In genomic region chr2:184004945-184005672, GRCh38 we compare ENCODE assay signal across 11 cellular contexts.
DNase-seq lines count a peak whose midpoint lies in the region; ATAC-seq and TF ChIP-seq lines count a peak whose summit lies in the region.
"Had no signal": no experiment of that assay in that cellular context is flagged by ENCODE, and none has a peak within 500 bp of the region (broad histone marks: within the 10 kb centered on the region; RNA-seq: fewer than 3 reads in every experiment).

No MANE protein-coding gene starts in this region.

- no peaks in the 10 kb centered on the region for H3K4me1 Mint-ChIP-seq in H9

- TF ChIP-seq CTCF in right atrium auricular region (IDR thresholded peaks at IDR 0.05) = no peak
- no peak for TF ChIP-seq CTCF in thyroid gland (IDR thresholded peaks at IDR 0.05)
- no peak for TF ChIP-seq CTCF in H9 (conservative IDR thresholded peaks at IDR 0.05)

- H2BK20ac ChIP-seq in H9 (ENCODE audit: low read depth, low read length, poor library complexity, severe bottlenecking) = no peak overlapping the region

- H4K8ac ChIP-seq in H9 (replicated peaks; ENCODE audit: insufficient read length, low read depth, low read length) = no peak overlapping the region

- H3K4me3 Mint-ChIP-seq in H9 = no peak overlapping the region

- no peak overlapping the region for H3K18ac ChIP-seq in H9 (ENCODE audit: insufficient read length, low read depth, low read length)

- no peaks in the 10 kb centered on the region for H4K20me1 ChIP-seq in H9 (ENCODE audit: control insufficient read depth, insufficient read depth, insufficient read length)

- H3K36me3 ChIP-seq in right atrium auricular region (no peaks in the 10 kb centered on the region), thyroid gland (no peaks in the 10 kb centered on the region)

- H4K5ac ChIP-seq in H9 (ENCODE audit: insufficient read length, low read depth, low read length) = no peak overlapping the region

- no peak overlapping the region for H2BK5ac ChIP-seq in H9 (ENCODE audit: insufficient read length, low read length)

- DNase-seq in left ventricle myocardium superior (no peak), right atrium auricular region (ENCODE audit: low spot score) (no peak), NCI-H1694 treated with DMSO at 0.1 percent for 48 hours (lab: John Stamatoyannopoulos, UW) (peak; percentile 89), thyroid gland (no peak), H9 (no peak), HuH-7.5 (ENCODE audit: low spot score) (no peak), kidney glomerular epithelial cell (lab: John Stamatoyannopoulos, UW) (no peak)
- DNase-seq: activated CD4-positive, alpha-beta T cell treated with anti-CD3 and anti-CD28 coated beads for 1 hour; midbrain; testis had no signal

- no peaks in the 10 kb centered on the region for H3K23me2 ChIP-seq in H9 (ENCODE audit: insufficient read length, low read depth, low read length, poor library complexity, severe bottlenecking)

- no peak overlapping the region for H2BK120ac ChIP-seq in H9 (ENCODE audit: low read depth, low read length, poor library complexity, severe bottlenecking)

- H3K23ac ChIP-seq in H9 (ENCODE audit: insufficient read length, low read depth, low read length) = no peak overlapping the region

- no peak overlapping the region for H2BK12ac ChIP-seq in H9 (ENCODE audit: insufficient read length, low read depth, low read length)

- no peaks in the 10 kb centered on the region for H3K4me1 ChIP-seq in right atrium auricular region
- H3K4me1 ChIP-seq in thyroid gland = peaks cover 31 to 35% of the 10 kb centered on the region in 2 donors
- no peaks in the 10 kb centered on the region for H3K4me1 ChIP-seq in H9 (ENCODE audit: insufficient read depth, low read length)
- H3K4me1 ChIP-seq: testis had no signal

- H3K56ac ChIP-seq in H9 (ENCODE audit: insufficient read length, low read depth, low read length) = no peak overlapping the region

- H3K27me3 ChIP-seq in right atrium auricular region (no peaks in the 10 kb centered on the region), thyroid gland (no peaks in the 10 kb centered on the region), H9 (ENCODE audit: insufficient read depth, low read length) (no peaks in the 10 kb centered on the region)
- H3K27me3 ChIP-seq: testis had no signal

- H3K9ac ChIP-seq in H9 (ENCODE audit: extremely low read depth, insufficient read length, low read length) = no peak overlapping the region

- H3K9me3 ChIP-seq in right atrium auricular region = no peaks in the 10 kb centered on the region
- H3K9me3 ChIP-seq in thyroid gland = no peaks in the 10 kb centered on the region
- no peaks in the 10 kb centered on the region for H3K9me3 ChIP-seq in H9 (ENCODE audit: control insufficient read depth, low read depth, low read length)
- H3K9me3 ChIP-seq: testis had no signal

- no peaks in the 10 kb centered on the region for H3K9me3 Mint-ChIP-seq in H9

- H3K27ac Mint-ChIP-seq in H9 = no peak overlapping the region

- H3K4ac ChIP-seq in H9 (ENCODE audit: low read depth, low read length) = no peak overlapping the region

- no peak overlapping the region for H2BK15ac ChIP-seq in H9 (ENCODE audit: low read depth, low read length)

- no peak overlapping the region for H2AK5ac ChIP-seq in H9 (ENCODE audit: insufficient read length, low read length)

- no peak overlapping the region for H3K4me2 ChIP-seq in H9 (ENCODE audit: insufficient read depth, insufficient read length, low read length)

- TF ChIP-seq POLR2A in thyroid gland (IDR thresholded peaks at IDR 0.05) = no peak

- no peaks in the 10 kb centered on the region for H3K27me3 Mint-ChIP-seq in H9 (ENCODE audit: low read depth)

- H3K4me3 ChIP-seq in right atrium auricular region (no peak overlapping the region), thyroid gland (replicated peaks in 1 of 3) (no peak overlapping the region)
- H3K4me3 ChIP-seq: testis had no signal

- no peaks in the 10 kb centered on the region for H3K79me2 ChIP-seq in H9 (ENCODE audit: insufficient read depth, low read length)

- no peak overlapping the region for H3K14ac ChIP-seq in H9 (ENCODE audit: insufficient read depth, low read length)

- H3K27ac ChIP-seq in right atrium auricular region = no peak overlapping the region
- H3K27ac ChIP-seq in thyroid gland = peak overlapping the region in 2 of 3 donors; percentile 54 to 75
- no peak overlapping the region for H3K27ac ChIP-seq in H9 (ENCODE audit: insufficient read length, low read depth, low read length)
- H3K27ac ChIP-seq: testis had no signal

- H3T11ph ChIP-seq in H9 (ENCODE audit: low read length) = no peak overlapping the region

- intact Hi-C loops in left ventricle myocardium superior (cut with micrococcal nuclease) (no loop called here), thyroid gland (cut with DNase I) (no loop called here)

- no peak overlapping the region for H4K91ac ChIP-seq in H9 (ENCODE audit: insufficient read length, low read depth, low read length)

- 88 to 94% methylated on average over 2 of the region's 2 CpGs for WGBS in thyroid gland, 2 donors
- WGBS in H9 (ENCODE audit: extremely low coverage, insufficient read length, low lambda C conversion rate) = no CpG with 5 or more reads among the region's 2 CpGs

- ATAC-seq in left ventricle myocardium superior = peak; percentile 40
- peak; percentile 53 for ATAC-seq in HG02870 (IDR thresholded peaks at IDR 0.05; ENCODE audit: unreplicated experiment)

- H2AFZ ChIP-seq in H9 (ENCODE audit: low read length) = no peak overlapping the region

- no peaks in the 10 kb centered on the region for H3K79me1 ChIP-seq in H9 (ENCODE audit: insufficient read depth, low read depth, low read length, poor library complexity, severe bottlenecking)

- H3K36me3 Mint-ChIP-seq in H9 (ENCODE audit: insufficient read depth in 1 of 3, low read depth in 3 of 3) = no peaks in the 10 kb centered on the region

Comparison
In these comparisons a context has a peak if more than half of its experiments do, and no peak if none do; other contexts are left out.
1. H3K27ac ChIP-seq: peak in thyroid gland (2 of 3); none in right atrium auricular region (0 of 2) and H9 (single experiment).